In genomic region chr6:36938536-36938935, GRCh38 we compare ENCODE assay signal across 20 cellular contexts. TPM values are rescaled to one million over a fixed set of nuclear protein-coding genes. Genes with fewer than 3 reads are reported as not detected.
A peak's percentile ranks its signal among the peaks of the same experiment; 100 is the strongest.
DNase-seq lines count a peak whose midpoint lies in the region; FAIRE-seq and TF ChIP-seq lines count a peak whose summit lies in the region.
"Had no signal": no experiment of that assay in that cellular context is flagged by ENCODE, and none has a peak within 500 bp of the region (broad histone marks: within the 10 kb centered on the region; RNA-seq: fewer than 3 reads in every experiment).

No MANE protein-coding gene starts in this region.

- no peak overlapping the region for H3K4me3 ChIP-seq in PC-9
- H3K4me3 ChIP-seq in H1 (ENCODE audit: extremely low read depth in 1 of 4, insufficient read depth in 2 of 4, low read depth in 3 of 4, low read length in 4 of 4), result no peak overlapping the region
- H3K4me3 ChIP-seq: heart right ventricle, mucosa of descending colon, thyroid gland had no signal

- FAIRE-seq in H1 (lab: Jason Lieb, UNC), result no peak
- FAIRE-seq: endometrium, kidney had no signal

- H3K18ac ChIP-seq in H1 (ENCODE audit: extremely low read depth, low read length), result no peak overlapping the region
- H3K18ac ChIP-seq in H9 (ENCODE audit: insufficient read length, low read depth, low read length), result no peak overlapping the region

- peaks cover 6% of the 10 kb centered on the region for H3K27me3 Mint-ChIP-seq in H9 (ENCODE audit: low read depth)
- H3K27me3 Mint-ChIP-seq: activated naive CD4-positive, alpha-beta T cell treated with anti-CD3 and anti-CD28 coated beads, Interleukin-2, amount 50 U/mL, for 24 hours had no signal

- no peak overlapping the region for H2BK12ac ChIP-seq in H1 (ENCODE audit: low read depth, low read length)
- H2BK12ac ChIP-seq in H9 (ENCODE audit: insufficient read length, low read depth, low read length), result no peak overlapping the region

- TF ChIP-seq CTCF in PC-9 (conservative IDR thresholded peaks at IDR 0.05) (no peak), H1 (IDR thresholded peaks at IDR 0.05; ENCODE audit: control extremely low read depth in 1 of 3, insufficient read depth in 1 of 3, low read depth in 1 of 3, low read length in 3 of 3) (no peak), H9 (conservative IDR thresholded peaks at IDR 0.05) (no peak)

- H3K9me2 ChIP-seq in PC-9 (ENCODE audit: insufficient read depth), result no peaks in the 10 kb centered on the region

- H3K4me1 Mint-ChIP-seq in H9, result no peaks in the 10 kb centered on the region
- H3K4me1 Mint-ChIP-seq: activated naive CD4-positive, alpha-beta T cell treated with anti-CD3 and anti-CD28 coated beads, Interleukin-2, amount 50 U/mL, for 24 hours had no signal

- intact Hi-C loops in PC-9 (cut with micrococcal nuclease; ENCODE audit: unreplicated experiment), result no loop called here

- H3K79me1 ChIP-seq in H1 (ENCODE audit: low read depth, low read length) (no peaks in the 10 kb centered on the region), H9 (ENCODE audit: insufficient read depth, low read depth, low read length, poor library complexity, severe bottlenecking) (no peaks in the 10 kb centered on the region)

- TF ChIP-seq RAD21 in H1 (IDR thresholded peaks at IDR 0.05 in 1 of 2, conservative IDR thresholded peaks at IDR 0.05 in 1 of 2; ENCODE audit: low read depth in 2 of 2, low read length in 2 of 2), result no peak

- no peak overlapping the region for H3K27ac ChIP-seq in PC-9
- H3K27ac ChIP-seq in H1 (ENCODE audit: low read depth, low read length), result no peak overlapping the region
- no peak overlapping the region for H3K27ac ChIP-seq in H9 (ENCODE audit: insufficient read length, low read depth, low read length)
- H3K27ac ChIP-seq: heart right ventricle, thyroid gland had no signal

- no peak overlapping the region for H3T11ph ChIP-seq in H9 (ENCODE audit: low read length)

- H2AFZ ChIP-seq in PC-9 (no peak overlapping the region), H1 (ENCODE audit: low read length) (no peak overlapping the region), H9 (ENCODE audit: low read length) (no peak overlapping the region)

- TF ChIP-seq POLR2A in H1 (IDR thresholded peaks at IDR 0.05; ENCODE audit: control extremely low read depth in 1 of 2, low read depth in 2 of 2, low read length in 2 of 2) (no peak), erythroblast (IDR thresholded peaks at IDR 0.05; ENCODE audit: low read length) (no peak)

- POLR2A ChIA-PET in PC-9 (lab: Charles Lee; ENCODE audit: unreplicated experiment), result interaction anchor here (0.7 kb wide), 1 partner anchor 811 kb away, joined by 5 read pairs; no protein-coding TSS in a partner anchor
- POLR2A ChIA-PET in H1 (lab: Charles Lee; ENCODE audit: partially characterized antibody), result no interaction called here

- TF ChIP-seq EP300 in H1 (IDR thresholded peaks at IDR 0.05; ENCODE audit: borderline replicate concordance in 1 of 2, low read depth in 2 of 2, low read length in 2 of 2), result no peak

- peak overlapping the region; percentile 69 for H3K4ac ChIP-seq in H1 (replicated peaks; ENCODE audit: insufficient read length, low read depth, low read length)
- no peak overlapping the region for H3K4ac ChIP-seq in H9 (ENCODE audit: low read depth, low read length)

- DNase-seq in GM04503 (ENCODE audit: low read depth), result peak; percentile 47
- peak; percentile 58 to 74 for DNase-seq in PC-9
- DNase-seq in H1 (ENCODE audit: low read depth in 1 of 2, low spot score in 2 of 2), result no peak
- peak; percentile 87 for DNase-seq in non-pigmented ciliary epithelial cell (ENCODE audit: low read depth)
- DNase-seq in erythroblast (lab: John Stamatoyannopoulos, UW), result no peak
- no peak for DNase-seq in H9
- no peak for DNase-seq in activated naive CD4-positive, alpha-beta T cell treated with Interleukin-2 at 50 U/mL for 16 hours
- DNase-seq: activated CD4-positive, alpha-beta T cell treated with anti-CD3 and anti-CD28 coated beads, Interleukin-2, amount 10 ng/mL, durations not matched to agents 7 days and 5 days; central memory CD4-positive, alpha-beta T cell; H7; heart right ventricle; KG1; kidney; mucosa of descending colon; NCI-H1105; occipital lobe; thyroid gland had no signal

- no peaks in the 10 kb centered on the region for H3K79me2 ChIP-seq in PC-9 (ENCODE audit: low read depth)
- no peaks in the 10 kb centered on the region for H3K79me2 ChIP-seq in H1 (ENCODE audit: control insufficient read depth in 1 of 2, insufficient read depth in 2 of 2, low read length in 2 of 2)
- no peaks in the 10 kb centered on the region for H3K79me2 ChIP-seq in H9 (ENCODE audit: insufficient read depth, low read length)

- no peak overlapping the region for H4K5ac ChIP-seq in H1 (ENCODE audit: insufficient read length, low read depth, low read length)
- no peak overlapping the region for H4K5ac ChIP-seq in H9 (ENCODE audit: insufficient read length, low read depth, low read length)

- H3K9me3 ChIP-seq in PC-9 (ENCODE audit: insufficient read depth, low read depth), result no peaks in the 10 kb centered on the region
- H3K9me3 ChIP-seq in H1 (ENCODE audit: insufficient read depth in 2 of 2, low read depth in 1 of 2, low read length in 1 of 2), result no peaks in the 10 kb centered on the region
- no peaks in the 10 kb centered on the region for H3K9me3 ChIP-seq in H9 (ENCODE audit: control insufficient read depth, low read depth, low read length)
- H3K9me3 ChIP-seq: heart right ventricle, mucosa of descending colon, thyroid gland had no signal

- no peak overlapping the region for H4K8ac ChIP-seq in H1 (ENCODE audit: extremely low read depth, insufficient read depth, low read length)
- H4K8ac ChIP-seq in H9 (replicated peaks; ENCODE audit: insufficient read length, low read depth, low read length), result no peak overlapping the region

- no peak overlapping the region for H4K91ac ChIP-seq in H1 (replicated peaks; ENCODE audit: insufficient read length, low read length)
- H4K91ac ChIP-seq in H9 (ENCODE audit: insufficient read length, low read depth, low read length), result no peak overlapping the region

- H3K27ac Mint-ChIP-seq in H9, result no peak overlapping the region
- H3K27ac Mint-ChIP-seq: activated CD4-positive, alpha-beta T cell treated with anti-CD3 and anti-CD28 coated beads, Interleukin-2, amount 10 ng/mL, durations not matched to agents 7 days and 5 days; activated naive CD4-positive, alpha-beta T cell treated with anti-CD3 and anti-CD28 coated beads, Interleukin-2, amount 50 U/mL, for 24 hours had no signal

- H3K4me1 ChIP-seq in PC-9 (replicated peaks; ENCODE audit: insufficient read depth) (peaks cover 18% of the 10 kb centered on the region), H1 (replicated peaks in 1 of 4; ENCODE audit: control insufficient read depth in 3 of 4, insufficient read depth in 4 of 4, low read length in 3 of 4) (no peaks in the 10 kb centered on the region), H9 (ENCODE audit: insufficient read depth, low read length) (no peaks in the 10 kb centered on the region)
- H3K4me1 ChIP-seq: heart right ventricle, thyroid gland had no signal

- no peaks in the 10 kb centered on the region for H3K23me2 ChIP-seq in H1 (ENCODE audit: low read depth, low read length)
- no peaks in the 10 kb centered on the region for H3K23me2 ChIP-seq in H9 (ENCODE audit: insufficient read length, low read depth, low read length, poor library complexity, severe bottlenecking)

- H3K9ac ChIP-seq in H1 (replicated peaks in 1 of 4; ENCODE audit: extremely low read depth in 1 of 4, low read depth in 3 of 4, low read length in 3 of 4) (no peak overlapping the region), H9 (ENCODE audit: extremely low read depth, insufficient read length, low read length) (no peak overlapping the region)

- H3K4me2 ChIP-seq in PC-9 (peak overlapping the region; percentile 7; the same call in 1 of the 2 replicates), H1 (ENCODE audit: insufficient read depth in 1 of 2, low read depth in 2 of 2, low read length in 2 of 2) (no peak overlapping the region), H9 (ENCODE audit: insufficient read depth, insufficient read length, low read length) (no peak overlapping the region)

- 79% methylated on average over 4 of the region's 4 CpGs; no CpG with 5 or more reads in 1 of the 2 experiments for WGBS in H1 (ENCODE audit: extremely low coverage in 1 of 2, insufficient coverage in 1 of 2, insufficient read length in 1 of 2, insufficient replicate concordance in 2 of 2, low coverage in 1 of 2, low lambda C conversion rate in 2 of 2, missing lambda C conversion rate in 1 of 2), 2 experiments
- no CpG with 5 or more reads among the region's 4 CpGs for WGBS in H9 (ENCODE audit: extremely low coverage, insufficient read length, low lambda C conversion rate)

- H3K36me3 Mint-ChIP-seq in H9 (ENCODE audit: insufficient read depth in 1 of 3, low read depth in 3 of 3), result peaks cover 1 to 11% (median 3%) of the 10 kb centered on the region in 3 experiments; a peak in 3 of 7 replicates
- H3K36me3 Mint-ChIP-seq: activated naive CD4-positive, alpha-beta T cell treated with anti-CD3 and anti-CD28 coated beads, Interleukin-2, amount 50 U/mL, for 24 hours had no signal

- H2BK120ac ChIP-seq in H1 (replicated peaks; ENCODE audit: low read depth, low read length) (no peak overlapping the region), H9 (ENCODE audit: low read depth, low read length, poor library complexity, severe bottlenecking) (no peak overlapping the region)

- H4K20me1 ChIP-seq in PC-9 (ENCODE audit: insufficient read depth), result no peaks in the 10 kb centered on the region
- no peaks in the 10 kb centered on the region for H4K20me1 ChIP-seq in H1 (replicated peaks in 1 of 2; ENCODE audit: control insufficient read depth in 1 of 2, insufficient read depth in 2 of 2, low read length in 2 of 2)
- no peaks in the 10 kb centered on the region for H4K20me1 ChIP-seq in H9 (ENCODE audit: control insufficient read depth, insufficient read depth, insufficient read length)

- H2BK15ac ChIP-seq in H1 (ENCODE audit: low read length), result no peak overlapping the region
- no peak overlapping the region for H2BK15ac ChIP-seq in H9 (ENCODE audit: low read depth, low read length)

- H2BK20ac ChIP-seq in H1 (ENCODE audit: low read length) (no peak overlapping the region), H9 (ENCODE audit: low read depth, low read length, poor library complexity, severe bottlenecking) (no peak overlapping the region)

- H3K27me3 ChIP-seq in PC-9 (ENCODE audit: insufficient read depth, low read depth) (no peaks in the 10 kb centered on the region), H1 (replicated peaks in 1 of 4; ENCODE audit: control insufficient read depth in 3 of 4, extremely low read depth in 1 of 4, insufficient read depth in 3 of 4, low read length in 3 of 4) (no peaks in the 10 kb centered on the region), H9 (ENCODE audit: insufficient read depth, low read length) (no peaks in the 10 kb centered on the region)
- H3K27me3 ChIP-seq: heart right ventricle, thyroid gland had no signal

- H3K9me3 Mint-ChIP-seq in H9, result peaks cover 12 to 17% of the 10 kb centered on the region in 2 experiments; a peak in 3 of 5 replicates
- H3K9me3 Mint-ChIP-seq: activated CD4-positive, alpha-beta T cell treated with anti-CD3 and anti-CD28 coated beads, Interleukin-2, amount 10 ng/mL, durations not matched to agents 7 days and 5 days; activated naive CD4-positive, alpha-beta T cell treated with anti-CD3 and anti-CD28 coated beads, Interleukin-2, amount 50 U/mL, for 24 hours had no signal

- H3F3A ChIP-seq in PC-9 (ENCODE audit: insufficient read depth, low read depth), result peaks cover 12% of the 10 kb centered on the region

- H3K14ac ChIP-seq in H1 (ENCODE audit: insufficient read length), result no peak overlapping the region
- H3K14ac ChIP-seq in H9 (ENCODE audit: insufficient read depth, low read length), result no peak overlapping the region

- H2AK5ac ChIP-seq in H1 (ENCODE audit: low read depth, low read length), result no peak overlapping the region
- no peak overlapping the region for H2AK5ac ChIP-seq in H9 (ENCODE audit: insufficient read length, low read length)

- BruUV-seq in PC-9 (replicated peaks; lab: Mats Ljungman, UMichigan), result no TSS peak

- H3K23ac ChIP-seq in H1 (ENCODE audit: insufficient read length), result no peak overlapping the region
- no peak overlapping the region for H3K23ac ChIP-seq in H9 (ENCODE audit: insufficient read length, low read depth, low read length)

- CTCF ChIA-PET in PC-9 (lab: Charles Lee) (no interaction called here), H1 (lab: Charles Lee; ENCODE audit: partially characterized antibody) (interaction anchor here (1.1 kb wide), 1 partner anchor 81 kb away, joined by 3 read pairs; no protein-coding TSS in a partner anchor)

- no peak overlapping the region for H3K56ac ChIP-seq in H1 (replicated peaks; ENCODE audit: insufficient read length, low read depth, low read length)
- H3K56ac ChIP-seq in H9 (ENCODE audit: insufficient read length, low read depth, low read length), result no peak overlapping the region

- H2BK5ac ChIP-seq in H1 (ENCODE audit: low read depth, low read length) (no peak overlapping the region), H9 (ENCODE audit: insufficient read length, low read length) (no peak overlapping the region)

- no peak overlapping the region for H3K4me3 Mint-ChIP-seq in H9
- H3K4me3 Mint-ChIP-seq: activated CD4-positive, alpha-beta T cell treated with anti-CD3 and anti-CD28 coated beads, Interleukin-2, amount 10 ng/mL, durations not matched to agents 7 days and 5 days; activated naive CD4-positive, alpha-beta T cell treated with anti-CD3 and anti-CD28 coated beads, Interleukin-2, amount 50 U/mL, for 24 hours had no signal

- H3K36me3 ChIP-seq in PC-9 (ENCODE audit: low read depth) (no peaks in the 10 kb centered on the region), H1 (ENCODE audit: control insufficient read depth in 2 of 4, insufficient read depth in 4 of 4, low read length in 3 of 4) (no peaks in the 10 kb centered on the region)
- H3K36me3 ChIP-seq: heart right ventricle, thyroid gland had no signal

RNA-seq across cellular contexts. Expression of gene PI16, which starts 16.0 kb away (rescaled TPM):
- total RNA-seq in PC-9 (2021) (0.83 and 1.9 TPM in 2 replicates), H9 (2021) (not detected in 2 replicates)
- total RNA-seq in H1 (2021; fragmentation: NEBNext Ultra II Directional; extraction: Animal tissue kit (Norgen Biotek cat#: 25700)), result not detected in 2 replicates
- 0.05 and 0.06 TPM in 2 replicates for polyA plus RNA-seq in H1 (2011; rRNA removed)
- polyA plus RNA-seq in H1 (2011; cell fraction: cytosol; rRNA removed), result 0.12 TPM
- polyA plus RNA-seq in H1 (2011; cell fraction: nucleus; rRNA removed), result 0.27 TPM
- polyA plus RNA-seq in H1 (2012, experiment 1 of 2), result not detected in 4 replicates
- 0.08 TPM for polyA plus RNA-seq in H1 (2012, experiment 2 of 2)
- polyA plus RNA-seq in H1 (2013, experiment 1 of 2), result not detected
- not detected for polyA plus RNA-seq in H1 (2013, experiment 2 of 2)
- polyA minus RNA-seq in H1 (2011; rRNA and poly(A)+ RNA removed), result not detected in 2 replicates
- not detected for polyA minus RNA-seq in H1 (2011; cell fraction: cytosol; rRNA and poly(A)+ RNA removed)
- not detected for polyA minus RNA-seq in H1 (2011; cell fraction: nucleus; rRNA and poly(A)+ RNA removed)
- total RNA-seq: H7, SK-MEL-5 had no signal

RNA-seq across cellular contexts. Expression of gene MTCH1, which starts 47.5 kb away (rescaled TPM):
- 236 and 241 TPM in 2 replicates for total RNA-seq in PC-9 (2021)
- 205 and 214 TPM in 2 replicates for total RNA-seq in H1 (2021; fragmentation: NEBNext Ultra II Directional; extraction: Animal tissue kit (Norgen Biotek cat#: 25700))
- 169 and 242 TPM in 2 replicates for polyA plus RNA-seq in H1 (2011; rRNA removed)
- 194 TPM for polyA plus RNA-seq in H1 (2011; cell fraction: cytosol; rRNA removed)
- 214 TPM for polyA plus RNA-seq in H1 (2011; cell fraction: nucleus; rRNA removed)
- polyA plus RNA-seq in H1 (2012, experiment 1 of 2), result 231 to 258 TPM (median 241 TPM) in 4 replicates
- polyA plus RNA-seq in H1 (2012, experiment 2 of 2), result 260 TPM
- 118 TPM for polyA plus RNA-seq in H1 (2013, experiment 1 of 2)
- 119 TPM for polyA plus RNA-seq in H1 (2013, experiment 2 of 2)
- 152 and 188 TPM in 2 replicates for polyA minus RNA-seq in H1 (2011; rRNA and poly(A)+ RNA removed)
- polyA minus RNA-seq in H1 (2011; cell fraction: cytosol; rRNA and poly(A)+ RNA removed), result 86.4 TPM
- polyA minus RNA-seq in H1 (2011; cell fraction: nucleus; rRNA and poly(A)+ RNA removed), result 82.3 TPM
- total RNA-seq in H9 (2021), result 200 and 205 TPM in 2 replicates

RNA-seq across cellular contexts. Expression of gene C6orf89, which starts 52.8 kb away (rescaled TPM):
- total RNA-seq in PC-9 (2021) (28.7 and 40.1 TPM in 2 replicates), H9 (2021) (11.8 and 12.7 TPM in 2 replicates)
- total RNA-seq in H1 (2021; fragmentation: NEBNext Ultra II Directional; extraction: Animal tissue kit (Norgen Biotek cat#: 25700)), result 11.6 and 12.3 TPM in 2 replicates
- 4.5 and 4.6 TPM in 2 replicates for polyA plus RNA-seq in H1 (2011; rRNA removed)
- 5.1 TPM for polyA plus RNA-seq in H1 (2011; cell fraction: cytosol; rRNA removed)
- polyA plus RNA-seq in H1 (2011; cell fraction: nucleus; rRNA removed), result 7.7 TPM
- polyA plus RNA-seq in H1 (2012, experiment 1 of 2), result 7.1 to 9.3 TPM (median 7.9 TPM) in 4 replicates
- 3.8 TPM for polyA plus RNA-seq in H1 (2012, experiment 2 of 2)
- 9.4 TPM for polyA plus RNA-seq in H1 (2013, experiment 1 of 2)
- 11.8 TPM for polyA plus RNA-seq in H1 (2013, experiment 2 of 2)
- polyA minus RNA-seq in H1 (2011; rRNA and poly(A)+ RNA removed), result 9.7 and 11.9 TPM in 2 replicates
- polyA minus RNA-seq in H1 (2011; cell fraction: cytosol; rRNA and poly(A)+ RNA removed), result 2.8 TPM
- polyA minus RNA-seq in H1 (2011; cell fraction: nucleus; rRNA and poly(A)+ RNA removed), result 3.7 TPM

Comparison
In these comparisons a context has a peak if more than half of its experiments do, and no peak if none do; other contexts are left out.
1. DNase-seq: peak in GM04503 (single experiment), PC-9 (2 of 2) and non-pigmented ciliary epithelial cell (single experiment); none in H1 (0 of 2), erythroblast (0 of 2), H9 (single experiment) and activated naive CD4-positive, alpha-beta T cell treated with Interleukin-2 at 50 U/mL for 16 hours (single experiment).